In genomic region chr20:18623156-18623555, GRCh38 we compare ENCODE assay signal across 25 cellular contexts. TPM values are rescaled to one million over a fixed set of nuclear protein-coding genes. Genes with fewer than 3 reads are reported as not detected.
A peak's percentile ranks its signal among the peaks of the same experiment; 100 is the strongest.
DNase-seq lines count a peak whose midpoint lies in the region; ATAC-seq, FAIRE-seq and TF ChIP-seq lines count a peak whose summit lies in the region.
"Had no signal": no experiment of that assay in that cellular context is flagged by ENCODE, and none has a peak within 500 bp of the region (broad histone marks: within the 10 kb centered on the region; RNA-seq: fewer than 3 reads in every experiment).

No MANE protein-coding gene starts in this region.

- H3K27ac Mint-ChIP-seq in T-helper 17 cell = peak overlapping the region; percentile 89
- H3K27ac Mint-ChIP-seq: CD8-positive, alpha-beta memory T cell had no signal

- no peak for TF ChIP-seq RAD21 in HepG2 (CRISPR knock-in tag; IDR thresholded peaks at IDR 0.05)

- H2AFZ ChIP-seq in HepG2 (ENCODE audit: low read length) = no peak overlapping the region

- TF ChIP-seq EP300 in HepG2 (IDR thresholded peaks at IDR 0.05; ENCODE audit: low read depth in 2 of 2, low read length in 2 of 2) (no peak), HepG2 (CRISPR knock-in tag; IDR thresholded peaks at IDR 0.05; ENCODE audit: borderline replicate concordance) (no peak)

- no peak for DNase-seq in HepG2 (ENCODE audit: low spot score)
- DNase-seq in right lobe of liver = no peak
- DNase-seq in T-helper 17 cell = no peak
- DNase-seq: ACHN; BE2C; C1 segment of cervical spinal cord; CD4-positive, alpha-beta memory T cell; CD4-positive, CD25-positive, alpha-beta regulatory T cell; CD8-positive, alpha-beta memory T cell; COR-L47; DMS 273 treated with DMSO at 0.1 percent for 48 hours; DMS153; DMS53; DMS79; DND-41; EL; GDM1 had no signal

- H3K4me3 Mint-ChIP-seq in T-helper 17 cell = no peak overlapping the region
- H3K4me3 Mint-ChIP-seq: CD14-positive monocyte; CD4-positive, alpha-beta memory T cell; CD4-positive, CD25-positive, alpha-beta regulatory T cell; CD8-positive, alpha-beta memory T cell had no signal

- intact Hi-C loops in HepG2 (cut with micrococcal nuclease; ENCODE audit: unreplicated experiment) (no loop called here), right lobe of liver (cut with DNase I) (no loop called here)

- BruUV-seq in HepG2 (replicated peaks; lab: Mats Ljungman, UMichigan) = no TSS peak

- H3K36me3 Mint-ChIP-seq in T-helper 17 cell (ENCODE audit: low read depth) = peaks cover 6% of the 10 kb centered on the region

- H3K27me3 Mint-ChIP-seq in T-helper 17 cell = no peaks in the 10 kb centered on the region
- H3K27me3 Mint-ChIP-seq: CD4-positive, alpha-beta memory T cell; CD4-positive, CD25-positive, alpha-beta regulatory T cell; CD8-positive, alpha-beta memory T cell had no signal

- in situ Hi-C loops in HepG2 (cut with HindIII; ENCODE audit: extremely low pct_ligation_motif_present, low pct_unique_long_range_greater_than_20kb) = no loop called here

- H3K4me3 ChIP-seq in HepG2 (replicated peaks in 1 of 3; ENCODE audit: insufficient read depth in 1 of 3, low read depth in 2 of 3, low read length in 3 of 3) (no peak overlapping the region), right lobe of liver (no peak overlapping the region)
- H3K4me3 ChIP-seq: BLaER1, GM12878 had no signal

- H3K79me2 ChIP-seq in HepG2 (ENCODE audit: insufficient read depth, low read length) = no peaks in the 10 kb centered on the region

- H3K36me3 ChIP-seq in HepG2 (replicated peaks in 1 of 2; ENCODE audit: control insufficient read depth in 1 of 2, insufficient read depth in 2 of 2, low read length in 2 of 2) (peaks cover 0 to 1% of the 10 kb centered on the region in 2 experiments; a peak in 1 of 5 replicates), right lobe of liver (no peaks in the 10 kb centered on the region)
- H3K36me3 ChIP-seq: BE2C, BLaER1 had no signal

- H3K4me2 ChIP-seq in HepG2 (ENCODE audit: low read depth, low read length) = no peak overlapping the region
- H3K4me2 ChIP-seq: BLaER1 had no signal

- no peaks in the 10 kb centered on the region for H3K9me3 ChIP-seq in HepG2 (ENCODE audit: low read length)
- H3K9me3 ChIP-seq in right lobe of liver = no peaks in the 10 kb centered on the region
- H3K9me3 ChIP-seq in T-helper 17 cell (ENCODE audit: control insufficient read depth, low read length, poor library complexity, severe bottlenecking) = no peaks in the 10 kb centered on the region
- H3K9me3 ChIP-seq: BE2C, BLaER1 had no signal

- CTCF ChIA-PET in HepG2 (lab: Yijun Ruan, JAX; ENCODE audit: low intra/inter-chr PET ratio, low total read pairs) = no interaction called here

- H4K20me1 ChIP-seq in HepG2 (ENCODE audit: insufficient read depth, low read length) = no peaks in the 10 kb centered on the region
- H4K20me1 ChIP-seq: BLaER1 had no signal

- WGBS in HepG2 (ENCODE audit: low lambda C conversion rate) = 93% methylated on average over 7 of the region's 7 CpGs
- WGBS in right lobe of liver (ENCODE audit: insufficient coverage, low coverage, low lambda C conversion rate, missing lambda C conversion rate) = 92% methylated on average over 6 of the region's 7 CpGs

- TF ChIP-seq CTCF in HepG2 (CRISPR knock-in tag; IDR thresholded peaks at IDR 0.05) (no peak), right lobe of liver (IDR thresholded peaks at IDR 0.05) (no peak)

- ATAC-seq in HepG2 (no peak), right lobe of liver (no peak), T-helper 17 cell (no peak), HG03565 (IDR thresholded peaks at IDR 0.05; ENCODE audit: unreplicated experiment) (no peak), HG02885 (IDR thresholded peaks at IDR 0.05; ENCODE audit: poor library complexity, unreplicated experiment) (no peak)
- ATAC-seq: GM12878 had no signal

- H3K27ac ChIP-seq in HepG2 (ENCODE audit: extremely low read length, insufficient read depth, low read length) = no peak overlapping the region
- no peak overlapping the region for H3K27ac ChIP-seq in right lobe of liver
- H3K27ac ChIP-seq: 22Rv1, BLaER1 had no signal

- H3K9ac ChIP-seq in HepG2 (ENCODE audit: insufficient read depth, low read depth, low read length) = no peak overlapping the region
- H3K9ac ChIP-seq: BLaER1 had no signal

- H3K27me3 ChIP-seq in HepG2 (ENCODE audit: control insufficient read depth in 1 of 2, insufficient read depth in 2 of 2, low read length in 2 of 2) = no peaks in the 10 kb centered on the region
- H3K27me3 ChIP-seq in right lobe of liver = no peaks in the 10 kb centered on the region
- H3K27me3 ChIP-seq: BE2C, BLaER1 had no signal

- H3K4me1 Mint-ChIP-seq in T-helper 17 cell = peaks cover 7% of the 10 kb centered on the region
- H3K4me1 Mint-ChIP-seq: CD14-positive monocyte had no signal

- no peak for TF ChIP-seq POLR2A in HepG2 (IDR thresholded peaks at IDR 0.05; ENCODE audit: insufficient read depth in 1 of 2, low read depth in 2 of 2, low read length in 2 of 2)
- no peak for TF ChIP-seq POLR2A in right lobe of liver (IDR thresholded peaks at IDR 0.05)

- POLR2A ChIA-PET in HepG2 (lab: Yijun Ruan, JAX) = no interaction called here

- no peak for FAIRE-seq in HepG2 (lab: Jason Lieb, UNC)
- FAIRE-seq: GM12878, GM12892, GM18507 had no signal

- H3K4me1 ChIP-seq in HepG2 (ENCODE audit: insufficient read depth, low read length) = no peaks in the 10 kb centered on the region
- no peaks in the 10 kb centered on the region for H3K4me1 ChIP-seq in right lobe of liver
- H3K4me1 ChIP-seq: BE2C, BLaER1 had no signal

TF ChIP-seq in HepG2, 621 proteins besides CTCF, POLR2A, EP300 and RAD21 (continues in another document):
- TF ChIP-seq MXD3 (CRISPR knock-in tag; IDR thresholded peaks at IDR 0.05) = no peak

RNA-seq across cellular contexts. Expression of gene DTD1, which starts 35.3 kb away (rescaled TPM):
- total RNA-seq in HepG2 (2016; rRNA removed; fragmentation: Illumina TruSeq; extraction: Trizol) = 79.3 and 85.5 TPM in 2 replicates
- 32.5 and 39.7 TPM in 2 replicates for total RNA-seq in HepG2 (2016; cell fraction: cytosol; rRNA removed; fragmentation: Illumina TruSeq; extraction: Trizol; ENCODE audit: low read depth)
- 79.1 and 90.5 TPM in 2 replicates for total RNA-seq in HepG2 (2016; cell fraction: insoluble cytoplasmic fraction; rRNA removed; fragmentation: Illumina TruSeq; extraction: Trizol)
- 57.0 and 57.7 TPM in 2 replicates for total RNA-seq in HepG2 (2016; cell fraction: membrane; rRNA removed; fragmentation: Illumina TruSeq; extraction: Trizol)
- 31.8 and 34.6 TPM in 2 replicates for total RNA-seq in HepG2 (2016; cell fraction: nucleus; rRNA removed; fragmentation: Illumina TruSeq; extraction: Trizol)
- 41.2 and 46.7 TPM in 2 replicates for polyA plus RNA-seq in HepG2 (2011; rRNA removed)
- polyA plus RNA-seq in HepG2 (2011; cell fraction: cytosol; rRNA removed) = 54.0 and 65.1 TPM in 2 replicates
- polyA plus RNA-seq in HepG2 (2011; cell fraction: nucleus; rRNA removed) = 14.9 and 18.0 TPM in 2 replicates
- polyA plus RNA-seq in HepG2 (2012) = 53.5 and 54.2 TPM in 2 replicates
- 33.0 and 38.8 TPM in 2 replicates for polyA plus RNA-seq in HepG2 (2016; cell fraction: cytosol; fragmentation: Illumina TruSeq; extraction: Trizol; ENCODE audit: low read depth)
- polyA plus RNA-seq in HepG2 (2016; cell fraction: insoluble cytoplasmic fraction; fragmentation: Illumina TruSeq; extraction: Trizol; ENCODE audit: low read depth) = 86.1 and 90.8 TPM in 2 replicates
- 45.1 and 47.9 TPM in 2 replicates for polyA plus RNA-seq in HepG2 (2016; cell fraction: membrane; fragmentation: Illumina TruSeq; extraction: Trizol; ENCODE audit: low read depth)
- 44.5 and 45.0 TPM in 2 replicates for polyA plus RNA-seq in HepG2 (2016; cell fraction: nucleus; fragmentation: Illumina TruSeq; extraction: Trizol; ENCODE audit: insufficient read depth, low read depth)
- 16.2 and 39.8 TPM in 2 replicates for polyA minus RNA-seq in HepG2 (2011; rRNA and poly(A)+ RNA removed; ENCODE audit: low replicate concordance)
- 17.5 and 23.0 TPM in 2 replicates for polyA minus RNA-seq in HepG2 (2011; cell fraction: cytosol; rRNA and poly(A)+ RNA removed)
- 14.2 and 23.4 TPM in 2 replicates for polyA minus RNA-seq in HepG2 (2011; cell fraction: nucleus; rRNA and poly(A)+ RNA removed)
- 10 to 100 TPM in 2 of 6 experiments, 1 to 10 TPM in 4; 5.4 to 21.2 (median 7.5) TPM for total RNA-seq in right lobe of liver
- total RNA-seq in T-helper 17 cell = 10 to 100 TPM; 20.5 to 22.8 TPM

RNA-seq across cellular contexts. Expression of gene SMIM26, which starts 55.9 kb away (rescaled TPM):
- total RNA-seq in HepG2 (2016; rRNA removed; fragmentation: Illumina TruSeq; extraction: Trizol) = 185 and 214 TPM in 2 replicates
- 182 and 191 TPM in 2 replicates for total RNA-seq in HepG2 (2016; cell fraction: cytosol; rRNA removed; fragmentation: Illumina TruSeq; extraction: Trizol; ENCODE audit: low read depth)
- total RNA-seq in HepG2 (2016; cell fraction: insoluble cytoplasmic fraction; rRNA removed; fragmentation: Illumina TruSeq; extraction: Trizol) = 202 and 206 TPM in 2 replicates
- 172 TPM in 2 replicates for total RNA-seq in HepG2 (2016; cell fraction: membrane; rRNA removed; fragmentation: Illumina TruSeq; extraction: Trizol)
- total RNA-seq in HepG2 (2016; cell fraction: nucleus; rRNA removed; fragmentation: Illumina TruSeq; extraction: Trizol) = 102 and 120 TPM in 2 replicates
- polyA plus RNA-seq in HepG2 (2011; rRNA removed) = 249 and 262 TPM in 2 replicates
- 163 and 204 TPM in 2 replicates for polyA plus RNA-seq in HepG2 (2011; cell fraction: cytosol; rRNA removed)
- polyA plus RNA-seq in HepG2 (2011; cell fraction: nucleus; rRNA removed) = 37.8 and 51.6 TPM in 2 replicates
- polyA plus RNA-seq in HepG2 (2012) = 185 and 197 TPM in 2 replicates
- 119 TPM in 2 replicates for polyA plus RNA-seq in HepG2 (2016; cell fraction: cytosol; fragmentation: Illumina TruSeq; extraction: Trizol; ENCODE audit: low read depth)
- 187 and 197 TPM in 2 replicates for polyA plus RNA-seq in HepG2 (2016; cell fraction: insoluble cytoplasmic fraction; fragmentation: Illumina TruSeq; extraction: Trizol; ENCODE audit: low read depth)
- polyA plus RNA-seq in HepG2 (2016; cell fraction: membrane; fragmentation: Illumina TruSeq; extraction: Trizol; ENCODE audit: low read depth) = 147 and 151 TPM in 2 replicates
- polyA plus RNA-seq in HepG2 (2016; cell fraction: nucleus; fragmentation: Illumina TruSeq; extraction: Trizol; ENCODE audit: insufficient read depth, low read depth) = 183 and 224 TPM in 2 replicates
- polyA minus RNA-seq in HepG2 (2011; rRNA and poly(A)+ RNA removed; ENCODE audit: low replicate concordance) = 97.4 and 273 TPM in 2 replicates
- 58.6 and 63.2 TPM in 2 replicates for polyA minus RNA-seq in HepG2 (2011; cell fraction: cytosol; rRNA and poly(A)+ RNA removed)
- 53.3 and 62.5 TPM in 2 replicates for polyA minus RNA-seq in HepG2 (2011; cell fraction: nucleus; rRNA and poly(A)+ RNA removed)
- 100 to 1,000 TPM in 1 of 6 experiments, 10 to 100 TPM in 5; 38.5 to 104 (median 42.4) TPM for total RNA-seq in right lobe of liver
- total RNA-seq in T-helper 17 cell = 10 to 100 TPM; 51.7 to 55.6 TPM
